Comparison of ENCODE assay signal across 8 cellular contexts in the genomic region with DNA sequence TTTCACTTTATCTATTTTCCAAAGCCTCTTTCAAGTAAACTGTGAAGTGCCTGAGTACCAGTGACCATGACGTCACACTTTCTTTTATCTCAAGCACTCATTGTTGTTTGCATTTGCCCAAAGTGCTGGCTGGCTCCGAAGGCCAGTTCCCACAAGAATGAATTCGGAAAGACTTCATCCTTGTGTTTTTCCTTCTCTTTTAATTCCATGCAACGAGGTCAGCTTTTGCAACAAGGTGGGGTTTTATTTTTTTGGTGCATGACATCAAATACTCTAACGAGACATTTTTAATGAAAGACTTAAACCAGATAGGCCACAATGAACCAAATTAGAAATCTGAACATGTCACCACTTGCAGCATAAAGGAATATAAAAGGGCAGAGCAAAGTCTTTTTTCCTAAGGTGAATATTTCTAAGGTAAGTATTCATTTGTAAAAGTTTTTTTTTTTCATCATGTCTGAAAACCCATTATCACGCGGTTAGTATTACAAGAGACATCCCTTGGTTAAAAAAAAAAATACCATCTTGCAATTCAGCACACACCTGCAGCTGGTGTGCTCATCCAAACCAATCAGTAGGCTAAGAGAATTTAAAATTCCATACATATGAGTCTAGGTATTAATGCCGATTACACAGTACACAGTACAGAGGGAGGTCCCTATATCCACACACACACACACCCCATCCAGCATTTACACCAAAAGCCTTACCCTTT. TPM values are rescaled to one million over a fixed set of nuclear protein-coding genes. Genes with fewer than 3 reads are reported as not detected.
A peak's percentile ranks its signal among the peaks of the same experiment; 100 is the strongest.
DNase-seq lines count a peak whose midpoint lies in the region; ATAC-seq, FAIRE-seq and TF ChIP-seq lines count a peak whose summit lies in the region.

No MANE protein-coding gene starts in this region.

- H3K4me1 ChIP-seq in A549 (peaks cover 42% of the 10 kb centered on the region), SJSA1 (replicated peaks) (peaks cover 27% of the 10 kb centered on the region), esophagus squamous epithelium (peaks cover 6 to 73% (median 11%) of the 10 kb centered on the region in 3 donors), uterus (peaks cover 0 to 4% of the 10 kb centered on the region in 2 donors)

- H3K36me3 ChIP-seq in SJSA1: peaks cover 7% of the 10 kb centered on the region
- H3K36me3 ChIP-seq in esophagus squamous epithelium: peaks cover 0 to 4% (median 0%) of the 10 kb centered on the region in 3 donors
- no peaks in the 10 kb centered on the region for H3K36me3 ChIP-seq in uterus

- H3K4me3 ChIP-seq in A549: peak overlapping the region; percentile 77
- H3K4me3 ChIP-seq in SJSA1: peak overlapping the region; percentile 86
- peak overlapping the region; percentile 41 to 84 (median 69) for H3K4me3 ChIP-seq in esophagus squamous epithelium
- H3K4me3 ChIP-seq in uterus: no peak overlapping the region

- TF ChIP-seq POLR2A in A549 (IDR thresholded peaks at IDR 0.05; ENCODE audit: low read length) (no peak), esophagus squamous epithelium (IDR thresholded peaks at IDR 0.05) (no peak), uterus (IDR thresholded peaks at IDR 0.05) (no peak)

- no peak for TF ChIP-seq CTCF in A549 (IDR thresholded peaks at IDR 0.05)
- no peak for TF ChIP-seq CTCF in esophagus squamous epithelium (IDR thresholded peaks at IDR 0.05)
- no peak for TF ChIP-seq CTCF in uterus (IDR thresholded peaks at IDR 0.05)

- WGBS in A549 (ENCODE audit: missing lambda C conversion rate): 1% methylated on average over 8 of the region's 8 CpGs
- 17 to 19% methylated on average over 8 of the region's 8 CpGs for WGBS in esophagus squamous epithelium, 2 donors

- DNase-seq in A549 (ENCODE audit: low read depth in 1 of 2, low spot score in 1 of 2): peak; percentile 49 to 58
- DNase-seq in GM19239 (ENCODE audit: insufficient read length, low spot score): no peak
- DNase-seq in SJSA1 (ENCODE audit: low read depth in 1 of 2, low spot score in 2 of 2): peak in 1 of 2 experiments; percentile 51
- DNase-seq in esophagus squamous epithelium (lab: John Stamatoyannopoulos, UW): no peak
- peak; percentile 34 for DNase-seq in putamen (ENCODE audit: low spot score)
- DNase-seq in NK-92 treated with Interleukin-12 subunit alpha and Interleukin-12 subunit beta, amount 100 ng/mL, for 24 hours (lab: John Stamatoyannopoulos, UW): no peak
- no peak for DNase-seq in uterus

- no peak for TF ChIP-seq EP300 in A549 (IDR thresholded peaks at IDR 0.05)

- no peaks in the 10 kb centered on the region for H3K9me3 ChIP-seq in A549
- no peaks in the 10 kb centered on the region for H3K9me3 ChIP-seq in SJSA1 (replicated peaks)
- no peaks in the 10 kb centered on the region for H3K9me3 ChIP-seq in esophagus squamous epithelium
- no peaks in the 10 kb centered on the region for H3K9me3 ChIP-seq in uterus

- CTCF ChIA-PET in A549 (lab: Yijun Ruan, JAX): interaction anchor here (0.6 to 2.6 kb wide), 6 partner anchors 359 to 637 kb away, joined by 3 to 8 read pairs (median 4); no protein-coding TSS in a partner anchor

- no peak for TF ChIP-seq RAD21 in A549 (conservative IDR thresholded peaks at IDR 0.05 in 1 of 2, IDR thresholded peaks at IDR 0.05 in 1 of 2)

- intact Hi-C loops in esophagus squamous epithelium (cut with DNase I) (loop anchor here (5.0 kb wide), 1 partner anchor 202 kb away; no protein-coding TSS in a partner anchor), uterus (cut with DNase I; ENCODE audit: low total_unique reads) (no loop called here)

- H3K27ac ChIP-seq in A549 (peak overlapping the region; percentile 92 to 99), SJSA1 (no peak overlapping the region), esophagus squamous epithelium (peak overlapping the region; percentile 30 to 97 (median 93)), uterus (no peak overlapping the region)

- no peak for FAIRE-seq in A549 (lab: Jason Lieb, UNC)
- FAIRE-seq in GM19239 (lab: Jason Lieb, UNC): peak; percentile 78

- H3K4me2 ChIP-seq in A549: peak overlapping the region; percentile 94

- ATAC-seq in A549 (peak in 1 of 2 experiments; percentile 12; a peak in 3 of 6 replicates), GM21619 (IDR thresholded peaks at IDR 0.05; ENCODE audit: unreplicated experiment) (no peak)

- H3K27me3 ChIP-seq in SJSA1 (replicated peaks) (no peaks in the 10 kb centered on the region), esophagus squamous epithelium (no peaks in the 10 kb centered on the region), uterus (no peaks in the 10 kb centered on the region)

- POLR2A ChIA-PET in A549 (lab: Yijun Ruan, JAX): interaction anchor here (1.4 kb wide), 1 partner anchor 72 kb away, joined by 5 read pairs; no protein-coding TSS in a partner anchor

TF ChIP-seq in A549, 52 proteins besides CTCF, POLR2A, EP300 and RAD21:
- TF ChIP-seq HDAC2 (IDR thresholded peaks at IDR 0.05) (no peak), HOXB5 (CRISPR knock-in tag; IDR thresholded peaks at IDR 0.05) (no peak), JUNB (IDR thresholded peaks at IDR 0.05) (no peak), CEBPB (IDR thresholded peaks at IDR 0.05) (no peak), GATA3 (IDR thresholded peaks at IDR 0.05; ENCODE audit: borderline replicate concordance) (no peak), TFCP2L1 (CRISPR knock-in tag; IDR thresholded peaks at IDR 0.05) (no peak), BHLHE40 (IDR thresholded peaks at IDR 0.05; ENCODE audit: low read depth, low read length) (no peak), KDM5A (IDR thresholded peaks at IDR 0.05) (no peak), SMC3 (IDR thresholded peaks at IDR 0.05) (peak; percentile 6; the same call in 1 of the 3 replicates), RCOR1 (IDR thresholded peaks at IDR 0.05; ENCODE audit: low read depth, low read length) (no peak), EHMT2 (IDR thresholded peaks at IDR 0.05; ENCODE audit: low read depth) (no peak), HEYL (CRISPR knock-in tag; IDR thresholded peaks at IDR 0.05) (no peak), JUN (IDR thresholded peaks at IDR 0.05) (peak in 1 of 2 experiments; percentile 44; a peak in 3 of 5 replicates)
- TF ChIP-seq, protein P1, sequence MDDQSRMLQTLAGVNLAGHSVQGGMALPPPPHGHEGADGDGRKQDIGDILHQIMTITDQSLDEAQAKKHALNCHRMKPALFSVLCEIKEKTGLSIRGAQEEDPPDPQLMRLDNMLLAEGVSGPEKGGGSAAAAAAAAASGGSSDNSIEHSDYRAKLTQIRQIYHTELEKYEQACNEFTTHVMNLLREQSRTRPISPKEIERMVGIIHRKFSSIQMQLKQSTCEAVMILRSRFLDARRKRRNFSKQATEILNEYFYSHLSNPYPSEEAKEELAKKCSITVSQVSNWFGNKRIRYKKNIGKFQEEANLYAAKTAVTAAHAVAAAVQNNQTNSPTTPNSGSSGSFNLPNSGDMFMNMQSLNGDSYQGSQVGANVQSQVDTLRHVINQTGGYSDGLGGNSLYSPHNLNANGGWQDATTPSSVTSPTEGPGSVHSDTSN (IDR thresholded peaks at IDR 0.05): no peak
- TF ChIP-seq, protein P2, sequence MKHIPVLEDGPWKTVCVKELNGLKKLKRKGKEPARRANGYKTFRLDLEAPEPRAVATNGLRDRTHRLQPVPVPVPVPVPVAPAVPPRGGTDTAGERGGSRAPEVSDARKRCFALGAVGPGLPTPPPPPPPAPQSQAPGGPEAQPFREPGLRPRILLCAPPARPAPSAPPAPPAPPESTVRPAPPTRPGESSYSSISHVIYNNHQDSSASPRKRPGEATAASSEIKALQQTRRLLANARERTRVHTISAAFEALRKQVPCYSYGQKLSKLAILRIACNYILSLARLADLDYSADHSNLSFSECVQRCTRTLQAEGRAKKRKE (CRISPR knock-in tag; IDR thresholded peaks at IDR 0.05; ENCODE audit: low read depth): no peak

RNA-seq across cellular contexts. Expression of a gene that starts 2.4 kb away (rescaled TPM):
- polyA plus RNA-seq in A549 (2011; rRNA removed) (64.5 and 70.4 TPM in 2 replicates), A549 (2017; fragmentation: RNase III; extraction: RNeasy Plus Mini Kit Qiagen cat#74134 plus additional on column Dnase treatment) (48.4 to 70.9 TPM (median 67.9 TPM) in 3 replicates)
- polyA plus RNA-seq in A549 (2012; cell fraction: cytosol; rRNA removed): 27.9 and 31.3 TPM in 2 replicates
- 20.0 and 21.9 TPM in 2 replicates for polyA plus RNA-seq in A549 (2012; cell fraction: nucleus; rRNA removed)
- polyA minus RNA-seq in A549 (2011; rRNA and poly(A)+ RNA removed): 34.9 and 39.7 TPM in 2 replicates
- total RNA-seq in SJSA1 (2014; rRNA removed; shearing (Covaris generic)): 6.3 and 14.5 TPM in 2 replicates
- total RNA-seq in esophagus squamous epithelium (10 to 100 TPM; 11.2 to 27.1 (median 20.0) TPM), uterus (10 to 100 TPM in 1 of 4 donors, 1 to 10 TPM in 2, not detected in 1; 3.0 to 15.6 (median 3.1) TPM)

Comparison
In these comparisons a context has a peak if more than half of its experiments do, and no peak if none do; other contexts are left out.
1. DNase-seq: peak in A549 (2 of 2) and putamen (single experiment); none in GM19239 (single experiment), esophagus squamous epithelium (single experiment), NK-92 treated with Interleukin-12 subunit alpha and Interleukin-12 subunit beta, amount 100 ng/mL, for 24 hours (single experiment) and uterus (0 of 2).
2. H3K27ac ChIP-seq: peak in A549 (2 of 2) and esophagus squamous epithelium (4 of 4); none in SJSA1 (single experiment) and uterus (0 of 2).
3. H3K4me3 ChIP-seq: peak in A549 (single experiment), SJSA1 (single experiment) and esophagus squamous epithelium (4 of 4); none in uterus (0 of 2).